ENCODE assay signal across 7 cellular contexts in genomic region chr9:137224850-137225694, GRCh38. TPM values are rescaled to one million over a fixed set of nuclear protein-coding genes. Genes with fewer than 3 reads are reported as not detected.
DNase-seq lines count a peak whose midpoint lies in the region; ATAC-seq and TF ChIP-seq lines count a peak whose summit lies in the region.

A gene with protein sequence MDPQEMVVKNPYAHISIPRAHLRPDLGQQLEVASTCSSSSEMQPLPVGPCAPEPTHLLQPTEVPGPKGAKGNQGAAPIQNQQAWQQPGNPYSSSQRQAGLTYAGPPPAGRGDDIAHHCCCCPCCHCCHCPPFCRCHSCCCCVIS (plus strand): TSS chr9:137225174. CDS start chr9:137225622, 448 bp downstream.

- no peak for ATAC-seq in right cardiac atrium
- peak; percentile 27 for ATAC-seq in stimulated activated effector memory CD8-positive, alpha-beta T cell treated with anti-CD3 and anti-CD28 coated beads, Interleukin-12 subunit alpha, Interleukin-12 subunit beta, amount 100 ng/mL, for 72 hours
- ATAC-seq in GM18873 (IDR thresholded peaks at IDR 0.05; ENCODE audit: low FRiP score, unreplicated experiment), result no peak

- H3K36me3 Mint-ChIP-seq in stimulated activated effector memory CD8-positive, alpha-beta T cell treated with anti-CD3 and anti-CD28 coated beads, Interleukin-12 subunit alpha, Interleukin-12 subunit beta, amount 100 ng/mL, for 72 hours, result peaks cover 7% of the 10 kb centered on the region

- peak within 1 kb of the TSS; percentile 74 for H3K4me3 Mint-ChIP-seq in stimulated activated effector memory CD8-positive, alpha-beta T cell treated with anti-CD3 and anti-CD28 coated beads, Interleukin-12 subunit alpha, Interleukin-12 subunit beta, amount 100 ng/mL, for 72 hours

- H3K4me1 ChIP-seq in right cardiac atrium (ENCODE audit: control insufficient read depth, insufficient read depth, low read length), result peaks cover 5% of the 10 kb centered on the region

- TF ChIP-seq CTCF in HFF-Myc (IDR thresholded peaks at IDR 0.05; ENCODE audit: low read depth, low read length, missing control alignments), result no peak

- H3K27me3 ChIP-seq in right cardiac atrium (ENCODE audit: control insufficient read depth, insufficient read depth), result no peaks in the 10 kb centered on the region

- DNase-seq in HFF-Myc (ENCODE audit: extremely low read depth, low read depth) (no peak), UCSD-AML1 (lab: John Stamatoyannopoulos, UW; ENCODE audit: unreplicated experiment) (peak; percentile 40), right cardiac atrium (peak in 2 of 3 donors; percentile 30 to 66), hypothalamus (lab: John Stamatoyannopoulos, UW) (no peak), NK-92 (lab: John Stamatoyannopoulos, UW; ENCODE audit: unreplicated experiment) (no peak)
- DNase-seq in stimulated activated effector memory CD8-positive, alpha-beta T cell treated with anti-CD3 and anti-CD28 coated beads, Interleukin-12 subunit alpha, Interleukin-12 subunit beta, amount 100 ng/mL, for 72 hours (ENCODE audit: low spot score in 2 of 2), result no peak

- peak within 1 kb of the TSS; percentile 79 for H3K27ac Mint-ChIP-seq in stimulated activated effector memory CD8-positive, alpha-beta T cell treated with anti-CD3 and anti-CD28 coated beads, Interleukin-12 subunit alpha, Interleukin-12 subunit beta, amount 100 ng/mL, for 72 hours

- H3K4me1 Mint-ChIP-seq in stimulated activated effector memory CD8-positive, alpha-beta T cell treated with anti-CD3 and anti-CD28 coated beads, Interleukin-12 subunit alpha, Interleukin-12 subunit beta, amount 100 ng/mL, for 72 hours, result peaks cover 13% of the 10 kb centered on the region

- H3K9me3 Mint-ChIP-seq in stimulated activated effector memory CD8-positive, alpha-beta T cell treated with anti-CD3 and anti-CD28 coated beads, Interleukin-12 subunit alpha, Interleukin-12 subunit beta, amount 100 ng/mL, for 72 hours, result no peaks in the 10 kb centered on the region

- no peaks in the 10 kb centered on the region for H3K9me3 ChIP-seq in right cardiac atrium (ENCODE audit: control insufficient read depth, low read length)

- WGBS in right cardiac atrium, result 55% methylated on average over 23 of the region's 23 CpGs

- peak within 1 kb of the TSS; percentile 74 for H3K4me3 ChIP-seq in HFF-Myc (replicated peaks; ENCODE audit: low read depth, low read length)
- H3K4me3 ChIP-seq in right cardiac atrium (ENCODE audit: low read length), result peak within 1 kb of the TSS; percentile 61

- intact Hi-C loops in right cardiac atrium (cut with DNase I), result loop anchor here in 3 of 4 donors (5.0 kb wide), 1 partner anchor 103 kb away; no protein-coding TSS in a partner anchor

- H3K27ac ChIP-seq in right cardiac atrium (ENCODE audit: low read length), result no peak within 1 kb of the TSS

RNA-seq across cellular contexts. Expression of the gene that starts here (rescaled TPM):
- total RNA-seq in right cardiac atrium, result under 1 TPM in 1 of 4 donors, not detected in 3; 0.17 TPM
- 0.32 TPM for polyA plus RNA-seq in right cardiac atrium

Comparison
In these comparisons a context has a peak if more than half of its experiments do, and no peak if none do; other contexts are left out.
1. Peak in DNase-seq and H3K4me3 ChIP-seq in right cardiac atrium; RNA of the gene not detected or under 1 TPM.